8 cellular contexts compared by ENCODE assay signal in the genomic region with DNA sequence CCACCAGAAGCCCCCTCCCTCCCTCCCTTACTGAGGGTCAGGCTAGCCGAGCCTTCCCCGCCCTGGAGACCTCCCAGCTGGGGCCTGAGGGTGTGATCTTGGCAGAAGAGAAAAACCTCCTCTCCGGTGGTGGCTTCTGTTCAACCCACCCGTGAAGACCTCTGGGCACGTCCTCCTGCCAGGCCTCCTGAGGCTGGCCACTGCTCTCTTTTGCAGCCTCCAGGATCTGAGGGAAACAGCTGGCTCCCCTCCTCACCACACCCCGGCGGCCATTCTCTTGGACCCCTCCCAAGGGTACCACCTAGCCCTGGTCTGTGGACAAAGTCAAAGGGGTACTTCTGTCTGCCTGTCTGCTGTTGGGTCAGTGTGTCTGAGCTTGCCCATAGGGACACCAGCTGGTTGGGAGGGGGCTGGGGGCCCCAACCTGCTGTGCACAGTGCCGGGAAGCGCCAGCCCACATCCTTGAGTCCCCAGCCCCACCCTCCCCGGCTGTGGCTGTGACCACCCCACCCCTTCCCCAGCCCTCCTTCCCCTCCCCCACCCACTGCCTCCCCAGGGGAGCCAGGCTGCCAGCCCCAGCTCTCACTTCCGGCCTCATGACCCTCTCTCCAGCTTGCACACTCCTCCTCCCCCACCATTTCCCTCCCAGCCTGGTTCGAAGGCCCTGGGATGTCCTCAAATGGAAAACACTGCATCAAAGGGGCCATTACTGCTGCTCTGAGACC. TPM values are rescaled to one million over a fixed set of nuclear protein-coding genes. Genes with fewer than 3 reads are reported as not detected.
DNase-seq lines count a peak whose midpoint lies in the region; ATAC-seq, FAIRE-seq and TF ChIP-seq lines count a peak whose summit lies in the region.

No MANE protein-coding gene starts in this region.

- POLR2A ChIA-PET in GM12878 (lab: Charles Lee), result interaction anchor here (0.6 to 1.7 kb wide), 9 partner anchors 8 to 275 kb away, joined by 3 to 10 read pairs (median 4); a partner anchor contains a TSS

- no peaks in the 10 kb centered on the region for H4K20me1 ChIP-seq in GM12878 (ENCODE audit: control insufficient read depth, insufficient read depth)

- TF ChIP-seq EP300 in GM12878 (IDR thresholded peaks at IDR 0.05; ENCODE audit: borderline replicate concordance in 1 of 2, control insufficient read depth in 1 of 2, low read depth in 2 of 2, low read length in 2 of 2), result no peak

- in situ Hi-C loops in GM12878 (cut with MboI), result loop anchor here (5.0 kb wide), 1 partner anchor 106 kb away; no protein-coding TSS in a partner anchor

- H3K4me1 ChIP-seq in ACC112 (ENCODE audit: control insufficient read depth, insufficient read depth, low read length, unreplicated experiment), result peaks cover 28% of the 10 kb centered on the region
- peaks cover 16% of the 10 kb centered on the region for H3K4me1 ChIP-seq in GM12878 (ENCODE audit: control insufficient read depth, insufficient read depth, low read length)
- H3K4me1 ChIP-seq in muscle layer of duodenum (ENCODE audit: control insufficient read depth in 1 of 2, insufficient read depth in 2 of 2, low read length in 2 of 2), result peaks cover 17 to 65% of the 10 kb centered on the region in 2 donors

- RAD21 ChIA-PET in GM12878 (lab: Charles Lee; ENCODE audit: unreplicated experiment), result interaction anchor here (0.7 to 6.8 kb wide), 25 partner anchors 9 to 218 kb away, joined by 3 to 181 read pairs (median 4); a partner anchor contains a TSS

- DNase-seq in HL-60 (ENCODE audit: low read depth in 1 of 2, low spot score in 1 of 2) (peak; percentile 27 to 30), GM12878 (ENCODE audit: low read depth, low spot score) (no peak), NOMO-1 treated with DMSO at 0.1 percent for 48 hours (lab: John Stamatoyannopoulos, UW; ENCODE audit: unreplicated experiment) (no peak), NCI-H524 treated with DMSO at 0.1 percent for 48 hours (lab: John Stamatoyannopoulos, UW) (no peak), NCI-H146 treated with DMSO at 0.1 percent for 48 hours (lab: John Stamatoyannopoulos, UW; ENCODE audit: unreplicated experiment) (no peak)

- H3K36me3 ChIP-seq in ACC112 (ENCODE audit: insufficient read depth, low read length) (peaks cover 8% of the 10 kb centered on the region), GM12878 (ENCODE audit: control insufficient read depth in 2 of 2, insufficient read depth in 2 of 2, low read length in 1 of 2) (peaks cover 0 to 13% of the 10 kb centered on the region in 2 experiments; a peak in 2 of 4 replicates), muscle layer of duodenum (ENCODE audit: control insufficient read depth in 1 of 2, insufficient read depth in 2 of 2, low read length in 2 of 2) (peaks cover 10 to 16% of the 10 kb centered on the region in 2 donors)

- SMC1A ChIA-PET in GM12878 (lab: Charles Lee; ENCODE audit: uncharacterized antibody, unreplicated experiment), result interaction anchor here (0.5 to 5.8 kb wide), 21 partner anchors 12 to 231 kb away, joined by 3 to 70 read pairs (median 4); a partner anchor contains a TSS

- H3K9ac ChIP-seq in GM12878 (ENCODE audit: control insufficient read depth, insufficient read depth, low read length), result 0 out of 2 replicates have a peak overlapping the region, but pooled peaks have one; percentile 37

- H2AFZ ChIP-seq in ACC112 (ENCODE audit: low read length, unreplicated experiment) (no peak overlapping the region), GM12878 (ENCODE audit: control insufficient read depth, low read depth, low read length) (peak overlapping the region; percentile 21; the same call in 1 of the 2 replicates)

- peaks cover 3% of the 10 kb centered on the region for H3K79me2 ChIP-seq in ACC112 (ENCODE audit: control insufficient read depth, insufficient read depth, low read length, unreplicated experiment)
- H3K79me2 ChIP-seq in GM12878 (ENCODE audit: control insufficient read depth, insufficient read depth, low read length), result no peaks in the 10 kb centered on the region; the same call in 1 of the 2 replicates

- TF ChIP-seq CTCF in HL-60 (IDR thresholded peaks at IDR 0.05; ENCODE audit: insufficient read depth, low read length), result no peak
- no peak for TF ChIP-seq CTCF in GM12878 (IDR thresholded peaks at IDR 0.05 in 2 of 3, conservative IDR thresholded peaks at IDR 0.05 in 1 of 3; ENCODE audit: control insufficient read depth in 2 of 3, extremely low read depth in 1 of 3, insufficient read depth in 1 of 3, low read depth in 3 of 3, low read length in 3 of 3)

- no peak for FAIRE-seq in GM12878 (lab: Jason Lieb, UNC)

- intact Hi-C loops in GM12878 (cut with micrococcal nuclease; ENCODE audit: unreplicated experiment), result loop anchor here (2.0 kb wide), 2 partner anchors 51 to 107 kb away; no protein-coding TSS in a partner anchor

- H3K4me3 ChIP-seq in ACC112 (ENCODE audit: low read depth, low read length) (peak overlapping the region; percentile 28; the same call in 1 of the 2 replicates), HL-60 (replicated peaks; ENCODE audit: insufficient read depth, low read length) (no peak overlapping the region), GM12878 (no peak overlapping the region), muscle layer of duodenum (ENCODE audit: low read depth in 1 of 2, low read length in 2 of 2) (peak overlapping the region in 1 of 2 donors; percentile 7)

- H3K27ac ChIP-seq in ACC112 (ENCODE audit: low read depth, low read length), result peak overlapping the region; percentile 50
- no peak overlapping the region for H3K27ac ChIP-seq in HL-60 (replicated peaks)
- H3K27ac ChIP-seq in GM12878 (ENCODE audit: control insufficient read depth, insufficient read depth), result peak overlapping the region; percentile 18; the same call in 1 of the 2 replicates
- peak overlapping the region; percentile 60 for H3K27ac ChIP-seq in muscle layer of duodenum (ENCODE audit: low read length)

- H3K27me3 ChIP-seq in ACC112 (ENCODE audit: insufficient read depth, low read length) (no peaks in the 10 kb centered on the region), HL-60 (ENCODE audit: insufficient read depth, poor library complexity, severe bottlenecking) (no peaks in the 10 kb centered on the region), GM12878 (replicated peaks in 1 of 2; ENCODE audit: control insufficient read depth in 2 of 2, insufficient read depth in 2 of 2, low read length in 1 of 2) (no peaks in the 10 kb centered on the region), muscle layer of duodenum (ENCODE audit: low read depth, low read length) (no peaks in the 10 kb centered on the region)

- no peak for TF ChIP-seq POLR2A in GM12878 (IDR thresholded peaks at IDR 0.05; ENCODE audit: low read depth, low read length)

- ATAC-seq in GM12878, result peak; percentile 60
- no peak for ATAC-seq in GM21390 (IDR thresholded peaks at IDR 0.05; ENCODE audit: unreplicated experiment)

- TF ChIP-seq RAD21 in GM12878 (IDR thresholded peaks at IDR 0.05; ENCODE audit: insufficient read depth, low read depth, low read length), result no peak

- peak overlapping the region; percentile 58; the same call in 1 of the 2 replicates for H3K4me2 ChIP-seq in GM12878 (ENCODE audit: control insufficient read depth, insufficient read depth)

- 34% methylated on average over 6 of the region's 12 CpGs for WGBS in GM12878 (ENCODE audit: insufficient coverage, insufficient replicate concordance, low lambda C conversion rate, missing lambda C conversion rate)

- H3K9me3 ChIP-seq in GM12878 (replicated peaks; ENCODE audit: control insufficient read depth, insufficient read depth, low read length), result no peaks in the 10 kb centered on the region
- H3K9me3 ChIP-seq in muscle layer of duodenum (ENCODE audit: control insufficient read depth in 1 of 2, low read length in 2 of 2), result no peaks in the 10 kb centered on the region

- BruUV-seq in GM12878 (replicated peaks; lab: Mats Ljungman, UMichigan), result no TSS peak

- CTCF ChIA-PET in GM12878 (lab: Yijun Ruan, JAX), result interaction anchor here (0.6 to 6.7 kb wide), 57 partner anchors 9 to 509 kb away, joined by 3 to 132 read pairs (median 4); a partner anchor contains a TSS

TF ChIP-seq in GM12878, 131 proteins besides CTCF, POLR2A, EP300 and RAD21:
- TF ChIP-seq, protein P1, sequence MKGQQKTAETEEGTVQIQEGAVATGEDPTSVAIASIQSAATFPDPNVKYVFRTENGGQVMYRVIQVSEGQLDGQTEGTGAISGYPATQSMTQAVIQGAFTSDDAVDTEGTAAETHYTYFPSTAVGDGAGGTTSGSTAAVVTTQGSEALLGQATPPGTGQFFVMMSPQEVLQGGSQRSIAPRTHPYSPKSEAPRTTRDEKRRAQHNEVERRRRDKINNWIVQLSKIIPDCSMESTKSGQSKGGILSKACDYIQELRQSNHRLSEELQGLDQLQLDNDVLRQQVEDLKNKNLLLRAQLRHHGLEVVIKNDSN (IDR thresholded peaks at IDR 0.05; ENCODE audit: borderline replicate concordance, extremely low read length, insufficient read depth, low read depth, low read length), result peak; percentile 45
- TF ChIP-seq CHD2 (IDR thresholded peaks at IDR 0.05; ENCODE audit: borderline replicate concordance, low read depth, low read length) (peak; percentile 22; the same call in 1 of the 2 replicates), RUNX3 (IDR thresholded peaks at IDR 0.05; ENCODE audit: low read length) (no peak)

RNA-seq across cellular contexts. Expression of a gene that starts 48.1 kb away (rescaled TPM):
- total RNA-seq in GM12878 (2013; cell fraction: nucleolus; rRNA removed), result 19.7 and 22.3 TPM in 2 replicates
- 1.1 and 2.0 TPM in 2 replicates for total RNA-seq in GM12878 (2014; rRNA removed)
- total RNA-seq in GM12878 (2014; rRNA removed; fragmentation: Illumina TruSeq; extraction: Trizol), result 0.85 and 1.1 TPM in 2 replicates
- 10.6 and 13.0 TPM in 2 replicates for total RNA-seq in GM12878 (2021)
- polyA plus RNA-seq in GM12878 (2011; ENCODE audit: low read depth), result 2.3 TPM
- 1.1 and 1.2 TPM in 2 replicates for polyA plus RNA-seq in GM12878 (2011; rRNA removed)
- polyA plus RNA-seq in GM12878 (2011; cell fraction: cytosol; rRNA removed), result 1.3 and 1.6 TPM in 2 replicates
- 7.1 and 10.9 TPM in 2 replicates for polyA plus RNA-seq in GM12878 (2011; cell fraction: nucleus; rRNA removed)
- 4.1 and 6.0 TPM in 2 replicates for polyA plus RNA-seq in GM12878 (2012)
- polyA plus RNA-seq in GM12878 (2014; fragmentation: Illumina TruSeq; extraction: Trizol), result 1.3 and 1.9 TPM in 2 replicates
- under 1 TPM; 0.21 to 0.26 TPM for polyA plus RNA-seq in GM12878 (2014; fragmentation: Nextera tagmentation; extraction: Ambion mirVana)
- 5.3 and 7.4 TPM in 2 replicates for polyA plus RNA-seq in GM12878 (2014; rRNA removed)
- 1 to 10 TPM; 1.4 to 2.0 TPM for polyA plus RNA-seq in GM12878 (2016; fragmentation: Nextera tagmentation; extraction: Ambion mirVana)
- polyA minus RNA-seq in GM12878 (2011; rRNA and poly(A)+ RNA removed), result 2.3 and 2.4 TPM in 2 replicates
- 2.8 and 4.8 TPM in 2 replicates for polyA minus RNA-seq in GM12878 (2011; cell fraction: cytosol; rRNA and poly(A)+ RNA removed)
- 3.5 and 4.5 TPM in 2 replicates for polyA minus RNA-seq in GM12878 (2011; cell fraction: nucleus; rRNA and poly(A)+ RNA removed)

Comparison
In these comparisons a context has a peak if more than half of its experiments do, and no peak if none do; other contexts are left out.
1. DNase-seq: peak in HL-60 (2 of 2); none in GM12878 (single experiment), NOMO-1 treated with DMSO at 0.1 percent for 48 hours (single experiment), NCI-H524 treated with DMSO at 0.1 percent for 48 hours (single experiment) and NCI-H146 treated with DMSO at 0.1 percent for 48 hours (single experiment).